ENCODE assay signal across 7 cellular contexts in the genomic region with DNA sequence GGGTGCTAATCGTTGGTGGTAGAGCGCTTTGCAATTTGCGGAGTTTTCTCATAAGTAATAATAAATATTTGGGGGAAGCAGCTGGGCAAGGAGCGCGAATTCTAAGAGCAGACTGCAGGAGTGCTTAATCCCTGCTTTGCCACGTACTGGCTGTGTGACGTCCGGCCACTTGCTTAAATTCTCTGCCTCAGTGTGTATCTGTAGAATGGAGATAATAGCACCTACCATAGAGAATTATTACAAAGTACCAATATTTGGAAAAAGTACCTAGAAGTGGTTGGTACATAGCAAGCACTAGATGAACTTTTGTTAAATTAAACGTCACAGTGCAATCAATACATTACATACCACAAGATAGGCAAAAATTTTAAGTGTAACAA.
A peak's percentile ranks its signal among the peaks of the same experiment; 100 is the strongest.
DNase-seq lines count a peak whose midpoint lies in the region; ATAC-seq, FAIRE-seq and TF ChIP-seq lines count a peak whose summit lies in the region.

No MANE protein-coding gene starts in this region.

- H3K27ac ChIP-seq in OCI-LY1 (ENCODE audit: low read depth, low read length, poor library complexity, severe bottlenecking), result peak overlapping the region; percentile 80

- no peaks in the 10 kb centered on the region for H3F3A ChIP-seq in OCI-LY1 (ENCODE audit: insufficient read depth, low read length)

- no peaks in the 10 kb centered on the region for H3K9me2 ChIP-seq in OCI-LY1 (ENCODE audit: low read depth, low read length)

- H3K36me3 ChIP-seq in OCI-LY1 (ENCODE audit: insufficient read depth, low read length), result peaks cover 14% of the 10 kb centered on the region; the same call in 1 of the 2 replicates

- H3K9ac ChIP-seq in OCI-LY1 (ENCODE audit: low read length), result peak overlapping the region; percentile 69

- H3K4me1 ChIP-seq in OCI-LY1 (ENCODE audit: insufficient read depth, low read length, severe bottlenecking), result peaks cover 44% of the 10 kb centered on the region

- peak overlapping the region in 2 of 3 experiments; percentile 89 to 96 for H3K27ac Mint-ChIP-seq in nephron

- ATAC-seq in GM18870 (IDR thresholded peaks at IDR 0.05; ENCODE audit: unreplicated experiment) (peak; percentile 28), HG02610 (IDR thresholded peaks at IDR 0.05; ENCODE audit: unreplicated experiment) (peak; percentile 25)

- peaks cover 19% of the 10 kb centered on the region for H3K4me1 Mint-ChIP-seq in nephron

- no peaks in the 10 kb centered on the region for H4K20me1 ChIP-seq in OCI-LY1 (ENCODE audit: insufficient read depth, low read length)

- no peaks in the 10 kb centered on the region for H3K27me3 Mint-ChIP-seq in nephron (ENCODE audit: low read depth)

- H3K9me3 ChIP-seq in OCI-LY1 (ENCODE audit: low read length), result no peaks in the 10 kb centered on the region

- H3K4me3 ChIP-seq in OCI-LY1 (ENCODE audit: low read depth, low read length, poor library complexity, severe bottlenecking) (peak overlapping the region; percentile 97), epithelial cell of esophagus (ENCODE audit: low read length) (peak overlapping the region; percentile 79)

- DNase-seq in epithelial cell of esophagus (ENCODE audit: low read depth), result no peak
- DNase-seq in GM19239 (ENCODE audit: insufficient read length, low spot score), result no peak
- no peak for DNase-seq in Ammon's horn (ENCODE audit: low spot score)

- H3K27me3 ChIP-seq in OCI-LY1 (ENCODE audit: insufficient read depth, low read length), result no peaks in the 10 kb centered on the region

- TF ChIP-seq CTCF in OCI-LY1 (IDR thresholded peaks at IDR 0.05; ENCODE audit: low read length) (no peak), epithelial cell of esophagus (IDR thresholded peaks at IDR 0.05; ENCODE audit: insufficient read depth, low read depth, low read length, missing control alignments) (no peak), nephron (IDR thresholded peaks at IDR 0.05; ENCODE audit: unreplicated experiment in 3 of 3) (no peak)

- FAIRE-seq in GM19239 (lab: Jason Lieb, UNC), result no peak

- peaks cover 5% of the 10 kb centered on the region for H3K36me3 Mint-ChIP-seq in nephron (ENCODE audit: low read depth)

- no peaks in the 10 kb centered on the region for H3K9me3 Mint-ChIP-seq in nephron

- H2AFZ ChIP-seq in OCI-LY1 (ENCODE audit: low read length), result peak overlapping the region; percentile 26

- no peak overlapping the region for H3K4me3 Mint-ChIP-seq in nephron

- H3K4me2 ChIP-seq in OCI-LY1 (ENCODE audit: low read length), result peak overlapping the region; percentile 99

- H3K79me2 ChIP-seq in OCI-LY1 (ENCODE audit: insufficient read depth, low read length), result peaks cover 45% of the 10 kb centered on the region
